Comparison of ENCODE assay signal across 30 cellular contexts in the genomic region with DNA sequence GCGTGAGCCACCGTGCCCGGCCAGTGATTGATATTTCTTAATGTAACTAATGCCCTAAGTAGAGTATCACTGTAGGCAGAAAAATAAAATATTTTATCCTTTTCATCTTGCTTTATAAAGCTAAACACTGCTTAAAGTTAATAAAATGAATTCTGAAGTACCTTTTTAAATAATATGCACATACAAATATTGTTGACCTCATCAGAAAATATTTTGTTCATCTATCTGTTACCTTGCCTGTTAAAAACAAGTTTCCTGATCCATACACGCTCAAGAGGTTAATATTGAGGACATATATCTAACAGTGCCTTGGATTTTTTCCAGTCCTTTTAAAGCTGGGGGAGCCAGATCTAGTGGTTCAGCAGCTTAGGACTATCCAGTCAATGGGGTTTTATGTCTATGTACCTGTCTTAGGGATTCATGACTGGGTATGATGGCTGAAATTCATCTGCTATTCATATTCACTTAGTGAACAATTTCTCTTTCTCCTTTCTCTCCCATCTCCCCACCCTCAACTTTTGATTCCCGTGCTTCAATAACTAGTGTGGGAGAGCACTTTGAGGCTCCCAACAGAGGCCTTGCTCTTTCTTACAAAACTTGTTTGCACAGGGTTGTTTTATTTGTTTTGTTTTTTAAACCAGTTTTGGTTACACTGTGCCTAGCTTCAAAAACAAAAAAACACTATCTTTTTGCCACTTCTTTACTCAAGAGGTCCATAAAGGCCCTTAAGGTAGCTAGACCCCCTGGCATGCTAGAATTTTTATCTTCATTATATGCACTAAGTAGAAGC.
"Had no signal": no experiment of that assay in that cellular context is flagged by ENCODE, and none has a peak within 500 bp of the region (broad histone marks: within the 10 kb centered on the region; RNA-seq: fewer than 3 reads in every experiment).

No MANE protein-coding gene starts in this region.

- DNase-seq: activated CD4-positive, alpha-beta T cell treated with anti-CD3 and anti-CD28 coated beads for 48 hours; activated CD4-positive, alpha-beta T cell treated with anti-CD3 and anti-CD28 coated beads, Interleukin-2, amount 50 U/mL, for 48 hours; activated CD8-positive, alpha-beta memory T cell treated with anti-CD3 and anti-CD28 coated beads for 24 hours; activated effector memory CD4-positive, alpha-beta T cell treated with anti-CD3 and anti-CD28 coated beads, Interleukin-2, amount 50 U/mL, for 16 hours; activated naive CD4-positive, alpha-beta T cell treated with anti-CD3 and anti-CD28 coated beads for 36 hours; activated naive CD8-positive, alpha-beta T cell treated with anti-CD3 and anti-CD28 coated beads for 36 hours; adrenal gland; aorta; body of pancreas; dermis blood vessel endothelial cell; effector CD4-positive, alpha-beta T cell; esophagus squamous epithelium; foreskin melanocyte; left lung; lower lobe of right lung; mucosa of descending colon; nucleus accumbens; stimulated activated CD4-positive, alpha-beta T cell treated with anti-CD3 and anti-CD28 coated beads, Interleukin-15, amount 100 ng/mL, for 24 hours; stimulated activated CD4-positive, alpha-beta T cell treated with anti-CD3 and anti-CD28 coated beads, Interleukin-2, amount 100 ng/mL, for 24 hours; stimulated activated naive B cell treated with anti-CD40 and anti-IgM and Interleukin-4, amounts not matched to agents 10 μg/mL and 1 μg/mL and 100 μg/mL, for 72 hours; stomach had no signal

- H3K27me3 Mint-ChIP-seq: activated naive CD8-positive, alpha-beta T cell treated with anti-CD3 and anti-CD28 coated beads for 36 hours; natural killer cell treated with Interleukin-12 subunit alpha and Interleukin-12 subunit beta and Interleukin-15 and Interleukin-18, amount 100 ng/mL, for 72 hours; stimulated activated naive B cell treated with anti-CD40 and anti-IgM and Interleukin-4, amounts not matched to agents 10 μg/mL and 1 μg/mL and 100 μg/mL, for 72 hours had no signal

- H3K4me3 ChIP-seq: adrenal gland, body of pancreas, esophagus squamous epithelium, left lung, lower lobe of right lung, mucosa of descending colon, right atrium auricular region, stomach, suprapubic skin, tibial nerve had no signal

- ATAC-seq: activated CD4-positive, CD25-positive, alpha-beta regulatory T cell treated with anti-CD3 and anti-CD28 coated beads, Interleukin-2, amount 50 U/mL, for 24 hours; body of pancreas; left lung; lower lobe of right lung; mucosa of descending colon; natural killer cell treated with Interleukin-12 subunit alpha and Interleukin-12 subunit beta and Interleukin-15 and Interleukin-18, amount 100 ng/mL, for 72 hours; stimulated activated naive B cell treated with anti-CD40 and anti-IgM and Interleukin-4, amounts not matched to agents 10 μg/mL and 1 μg/mL and 100 μg/mL, for 72 hours had no signal

- H3K36me3 ChIP-seq: adrenal gland, esophagus squamous epithelium, left lung, lower lobe of right lung, right atrium auricular region, stomach, suprapubic skin, tibial nerve had no signal

- H3K36me3 Mint-ChIP-seq: natural killer cell treated with Interleukin-12 subunit alpha and Interleukin-12 subunit beta and Interleukin-15 and Interleukin-18, amount 100 ng/mL, for 72 hours had no signal

- H3K4me3 Mint-ChIP-seq: activated naive CD4-positive, alpha-beta T cell treated with anti-CD3 and anti-CD28 coated beads for 36 hours; activated naive CD8-positive, alpha-beta T cell treated with anti-CD3 and anti-CD28 coated beads for 36 hours; activated T-helper 1 cell treated with anti-CD3 and anti-CD28 coated beads, Interleukin-12 subunit alpha, Interleukin-12 subunit beta, Interleukin-2, Interleukin-4 antibody, amounts not matched to agents 30 ng/mL and 10 ng/mL and 1 ng/mL, durations not matched to agents 14 hours and 24 hours and 36 hours; natural killer cell treated with Interleukin-12 subunit alpha and Interleukin-12 subunit beta and Interleukin-15 and Interleukin-18, amount 100 ng/mL, for 72 hours; stimulated activated naive B cell treated with anti-CD40 and anti-IgM and Interleukin-4, amounts not matched to agents 10 μg/mL and 1 μg/mL and 100 μg/mL, for 72 hours; T-helper 2 cell treated with Interferon-gamma antibody and Interleukin-4, amounts not matched to agents 5 μg/mL and 100 μg/mL, for 36 hours had no signal

- H3K27ac Mint-ChIP-seq: activated naive CD4-positive, alpha-beta T cell treated with anti-CD3 and anti-CD28 coated beads for 36 hours; activated naive CD8-positive, alpha-beta T cell treated with anti-CD3 and anti-CD28 coated beads for 36 hours; activated T-helper 1 cell treated with anti-CD3 and anti-CD28 coated beads, Interleukin-12 subunit alpha, Interleukin-12 subunit beta, Interleukin-2, Interleukin-4 antibody, amounts not matched to agents 30 ng/mL and 10 ng/mL and 1 ng/mL, durations not matched to agents 14 hours and 24 hours and 36 hours; natural killer cell treated with Interleukin-12 subunit alpha and Interleukin-12 subunit beta and Interleukin-15 and Interleukin-18, amount 100 ng/mL, for 72 hours; stimulated activated naive B cell treated with anti-CD40 and anti-IgM and Interleukin-4, amounts not matched to agents 10 μg/mL and 1 μg/mL and 100 μg/mL, for 72 hours; T-helper 2 cell treated with Interferon-gamma antibody and Interleukin-4, amounts not matched to agents 5 μg/mL and 100 μg/mL, for 36 hours had no signal

- H3K9me3 ChIP-seq: adrenal gland, body of pancreas, esophagus squamous epithelium, left lung, lower lobe of right lung, mucosa of descending colon, right atrium auricular region, stomach, suprapubic skin, tibial nerve had no signal

- H3K9me3 Mint-ChIP-seq: activated naive CD4-positive, alpha-beta T cell treated with anti-CD3 and anti-CD28 coated beads for 36 hours; activated naive CD8-positive, alpha-beta T cell treated with anti-CD3 and anti-CD28 coated beads for 36 hours; activated T-helper 1 cell treated with anti-CD3 and anti-CD28 coated beads, Interleukin-12 subunit alpha, Interleukin-12 subunit beta, Interleukin-2, Interleukin-4 antibody, amounts not matched to agents 30 ng/mL and 10 ng/mL and 1 ng/mL, durations not matched to agents 14 hours and 24 hours and 36 hours; natural killer cell treated with Interleukin-12 subunit alpha and Interleukin-12 subunit beta and Interleukin-15 and Interleukin-18, amount 100 ng/mL, for 72 hours; stimulated activated naive B cell treated with anti-CD40 and anti-IgM and Interleukin-4, amounts not matched to agents 10 μg/mL and 1 μg/mL and 100 μg/mL, for 72 hours; T-helper 2 cell treated with Interferon-gamma antibody and Interleukin-4, amounts not matched to agents 5 μg/mL and 100 μg/mL, for 36 hours had no signal

- H3K27me3 ChIP-seq: adrenal gland, body of pancreas, esophagus squamous epithelium, left lung, right atrium auricular region, stomach, suprapubic skin, tibial nerve had no signal

- H3K27ac ChIP-seq: adrenal gland, epithelial cell of prostate, esophagus squamous epithelium, left lung, lower lobe of right lung, parathyroid adenoma, right atrium auricular region, stomach, suprapubic skin, tibial nerve had no signal
